Comparison of ENCODE assay signal across 1 cellular context in the genomic region with DNA sequence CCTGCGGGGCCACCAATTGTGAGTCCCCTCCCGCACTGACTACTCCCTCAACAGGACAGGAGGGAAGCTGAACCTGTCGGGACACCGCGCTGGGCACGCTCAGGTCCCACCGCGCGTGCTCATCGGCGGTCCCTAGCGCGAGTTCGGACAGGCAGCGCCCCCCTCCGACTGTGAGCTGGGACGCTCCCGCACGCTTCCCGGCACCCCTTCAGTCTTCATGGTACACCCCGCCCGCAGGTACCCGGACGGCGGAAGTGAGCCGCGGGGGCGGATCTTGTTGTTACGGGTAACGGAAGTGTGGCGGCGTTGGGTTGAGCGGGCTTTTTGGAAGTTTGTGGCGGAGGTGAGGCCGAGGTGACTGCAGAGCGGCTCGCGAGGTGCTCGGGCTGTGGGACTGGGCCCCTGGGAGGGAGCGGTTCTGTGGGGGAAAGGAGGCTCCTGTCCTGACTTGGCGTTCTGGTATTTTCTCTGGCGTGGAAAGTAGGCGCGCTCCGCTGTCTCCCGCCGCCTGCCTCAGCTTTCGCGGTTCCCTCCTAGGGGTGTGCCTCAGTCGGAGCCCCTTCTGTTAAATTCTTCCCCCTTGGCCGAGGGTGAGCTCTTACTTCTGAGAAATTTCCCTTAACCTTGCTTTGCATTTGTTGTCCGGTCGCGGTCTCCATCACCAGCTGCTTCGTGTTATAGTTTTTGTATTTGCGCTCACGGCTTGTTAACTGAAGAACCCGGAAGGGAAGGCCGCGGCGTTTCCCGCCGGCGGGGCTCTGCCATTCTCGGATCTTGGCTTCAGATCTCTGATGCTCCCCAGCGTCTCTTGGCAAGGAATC.
TF ChIP-seq lines count a peak whose summit lies in the region.

A gene (plus strand): TSS at position 289 of the 821 bp plus-strand sequence. CDS start 3,669 bp downstream, outside the sequence.

TF ChIP-seq in HepG2, 621 proteins besides CTCF, POLR2A, EP300 and RAD21 (continued from another document and continues in another):
- TF ChIP-seq, protein P1, sequence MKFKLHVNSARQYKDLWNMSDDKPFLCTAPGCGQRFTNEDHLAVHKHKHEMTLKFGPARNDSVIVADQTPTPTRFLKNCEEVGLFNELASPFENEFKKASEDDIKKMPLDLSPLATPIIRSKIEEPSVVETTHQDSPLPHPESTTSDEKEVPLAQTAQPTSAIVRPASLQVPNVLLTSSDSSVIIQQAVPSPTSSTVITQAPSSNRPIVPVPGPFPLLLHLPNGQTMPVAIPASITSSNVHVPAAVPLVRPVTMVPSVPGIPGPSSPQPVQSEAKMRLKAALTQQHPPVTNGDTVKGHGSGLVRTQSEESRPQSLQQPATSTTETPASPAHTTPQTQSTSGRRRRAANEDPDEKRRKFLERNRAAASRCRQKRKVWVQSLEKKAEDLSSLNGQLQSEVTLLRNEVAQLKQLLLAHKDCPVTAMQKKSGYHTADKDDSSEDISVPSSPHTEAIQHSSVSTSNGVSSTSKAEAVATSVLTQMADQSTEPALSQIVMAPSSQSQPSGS (CRISPR knock-in tag; IDR thresholded peaks at IDR 0.05) = peak; percentile 42; the same call in 1 of the 2 replicates
- TF ChIP-seq PLRG1 (conservative IDR thresholded peaks at IDR 0.05) = no peak
- peak; percentile 47; the same call in 1 of the 2 replicates for TF ChIP-seq ZNF331 (CRISPR knock-in tag; IDR thresholded peaks at IDR 0.05)
- TF ChIP-seq PAX8 (CRISPR knock-in tag; IDR thresholded peaks at IDR 0.05; ENCODE audit: borderline replicate concordance) = no peak
- TF ChIP-seq, protein P2, sequence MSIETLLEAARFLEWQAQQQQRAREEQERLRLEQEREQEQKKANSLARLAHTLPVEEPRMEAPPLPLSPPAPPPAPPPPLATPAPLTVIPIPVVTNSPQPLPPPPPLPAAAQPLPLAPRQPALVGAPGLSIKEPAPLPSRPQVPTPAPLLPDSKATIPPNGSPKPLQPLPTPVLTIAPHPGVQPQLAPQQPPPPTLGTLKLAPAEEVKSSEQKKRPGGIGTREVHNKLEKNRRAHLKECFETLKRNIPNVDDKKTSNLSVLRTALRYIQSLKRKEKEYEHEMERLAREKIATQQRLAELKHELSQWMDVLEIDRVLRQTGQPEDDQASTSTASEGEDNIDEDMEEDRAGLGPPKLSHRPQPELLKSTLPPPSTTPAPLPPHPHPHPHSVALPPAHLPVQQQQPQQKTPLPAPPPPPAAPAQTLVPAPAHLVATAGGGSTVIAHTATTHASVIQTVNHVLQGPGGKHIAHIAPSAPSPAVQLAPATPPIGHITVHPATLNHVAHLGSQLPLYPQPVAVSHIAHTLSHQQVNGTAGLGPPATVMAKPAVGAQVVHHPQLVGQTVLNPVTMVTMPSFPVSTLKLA (IDR thresholded peaks at IDR 0.05) = peak; percentile 64
- TF ChIP-seq SALL2 (CRISPR knock-in tag; IDR thresholded peaks at IDR 0.05) = peak; percentile 62; the same call in 1 of the 2 replicates
- TF ChIP-seq MXD4 (CRISPR knock-in tag; IDR thresholded peaks at IDR 0.05) = peak; percentile 84
- 0 out of 2 replicates have a peak, but pooled peaks have one; percentile 24 for TF ChIP-seq KLF6 (CRISPR knock-in tag; IDR thresholded peaks at IDR 0.05)
- TF ChIP-seq, protein P3, sequence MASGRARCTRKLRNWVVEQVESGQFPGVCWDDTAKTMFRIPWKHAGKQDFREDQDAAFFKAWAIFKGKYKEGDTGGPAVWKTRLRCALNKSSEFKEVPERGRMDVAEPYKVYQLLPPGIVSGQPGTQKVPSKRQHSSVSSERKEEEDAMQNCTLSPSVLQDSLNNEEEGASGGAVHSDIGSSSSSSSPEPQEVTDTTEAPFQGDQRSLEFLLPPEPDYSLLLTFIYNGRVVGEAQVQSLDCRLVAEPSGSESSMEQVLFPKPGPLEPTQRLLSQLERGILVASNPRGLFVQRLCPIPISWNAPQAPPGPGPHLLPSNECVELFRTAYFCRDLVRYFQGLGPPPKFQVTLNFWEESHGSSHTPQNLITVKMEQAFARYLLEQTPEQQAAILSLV (CRISPR knock-in tag; IDR thresholded peaks at IDR 0.05; ENCODE audit: borderline replicate concordance) = peak; percentile 81; the same call in 1 of the 2 replicates
- peak; percentile 32; the same call in 1 of the 2 replicates for TF ChIP-seq CREB1 (IDR thresholded peaks at IDR 0.05)
- peak; percentile 73 for TF ChIP-seq CREB1 (CRISPR knock-in tag; IDR thresholded peaks at IDR 0.05)
- TF ChIP-seq, protein P4, sequence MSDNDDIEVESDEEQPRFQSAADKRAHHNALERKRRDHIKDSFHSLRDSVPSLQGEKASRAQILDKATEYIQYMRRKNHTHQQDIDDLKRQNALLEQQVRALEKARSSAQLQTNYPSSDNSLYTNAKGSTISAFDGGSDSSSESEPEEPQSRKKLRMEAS (IDR thresholded peaks at IDR 0.05) = peak; percentile 93
- TF ChIP-seq, protein P5, sequence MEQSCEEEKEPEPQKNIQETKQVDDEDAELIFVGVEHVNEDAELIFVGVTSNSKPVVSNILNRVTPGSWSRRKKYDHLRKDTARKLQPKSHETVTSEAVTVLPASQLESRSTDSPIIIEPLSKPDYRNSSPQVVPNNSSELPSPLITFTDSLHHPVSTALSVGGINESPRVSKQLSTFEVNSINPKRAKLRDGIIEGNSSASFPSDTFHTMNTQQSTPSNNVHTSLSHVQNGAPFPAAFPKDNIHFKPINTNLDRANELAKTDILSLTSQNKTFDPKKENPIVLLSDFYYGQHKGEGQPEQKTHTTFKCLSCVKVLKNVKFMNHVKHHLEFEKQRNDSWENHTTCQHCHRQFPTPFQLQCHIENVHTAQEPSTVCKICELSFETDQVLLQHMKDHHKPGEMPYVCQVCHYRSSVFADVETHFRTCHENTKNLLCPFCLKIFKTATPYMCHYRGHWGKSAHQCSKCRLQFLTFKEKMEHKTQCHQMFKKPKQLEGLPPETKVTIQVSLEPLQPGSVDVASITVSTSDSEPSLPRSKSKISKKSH (CRISPR knock-in tag; IDR thresholded peaks at IDR 0.05; ENCODE audit: borderline replicate concordance) = peak; percentile 59; the same call in 1 of the 2 replicates
- TF ChIP-seq, protein P6, sequence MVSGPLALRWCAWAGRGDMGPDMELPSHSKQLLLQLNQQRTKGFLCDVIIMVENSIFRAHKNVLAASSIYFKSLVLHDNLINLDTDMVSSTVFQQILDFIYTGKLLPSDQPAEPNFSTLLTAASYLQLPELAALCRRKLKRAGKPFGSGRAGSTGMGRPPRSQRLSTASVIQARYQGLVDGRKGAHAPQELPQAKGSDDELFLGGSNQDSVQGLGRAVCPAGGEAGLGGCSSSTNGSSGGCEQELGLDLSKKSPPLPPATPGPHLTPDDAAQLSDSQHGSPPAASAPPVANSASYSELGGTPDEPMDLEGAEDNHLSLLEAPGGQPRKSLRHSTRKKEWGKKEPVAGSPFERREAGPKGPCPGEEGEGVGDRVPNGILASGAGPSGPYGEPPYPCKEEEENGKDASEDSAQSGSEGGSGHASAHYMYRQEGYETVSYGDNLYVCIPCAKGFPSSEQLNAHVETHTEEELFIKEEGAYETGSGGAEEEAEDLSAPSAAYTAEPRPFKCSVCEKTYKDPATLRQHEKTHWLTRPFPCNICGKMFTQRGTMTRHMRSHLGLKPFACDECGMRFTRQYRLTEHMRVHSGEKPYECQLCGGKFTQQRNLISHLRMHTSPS (CRISPR knock-in tag; IDR thresholded peaks at IDR 0.05; ENCODE audit: low read depth) = peak; percentile 74; the same call in 1 of the 2 replicates
- TF ChIP-seq ZNF180 (CRISPR knock-in tag; IDR thresholded peaks at IDR 0.05; ENCODE audit: borderline replicate concordance, low read depth) = no peak
- peak; percentile 97 for TF ChIP-seq MXI1 (IDR thresholded peaks at IDR 0.05; ENCODE audit: borderline replicate concordance, low read depth, low read length)
- no peak for TF ChIP-seq ZNF20 (CRISPR knock-in tag; IDR thresholded peaks at IDR 0.05)
- TF ChIP-seq, protein P7, sequence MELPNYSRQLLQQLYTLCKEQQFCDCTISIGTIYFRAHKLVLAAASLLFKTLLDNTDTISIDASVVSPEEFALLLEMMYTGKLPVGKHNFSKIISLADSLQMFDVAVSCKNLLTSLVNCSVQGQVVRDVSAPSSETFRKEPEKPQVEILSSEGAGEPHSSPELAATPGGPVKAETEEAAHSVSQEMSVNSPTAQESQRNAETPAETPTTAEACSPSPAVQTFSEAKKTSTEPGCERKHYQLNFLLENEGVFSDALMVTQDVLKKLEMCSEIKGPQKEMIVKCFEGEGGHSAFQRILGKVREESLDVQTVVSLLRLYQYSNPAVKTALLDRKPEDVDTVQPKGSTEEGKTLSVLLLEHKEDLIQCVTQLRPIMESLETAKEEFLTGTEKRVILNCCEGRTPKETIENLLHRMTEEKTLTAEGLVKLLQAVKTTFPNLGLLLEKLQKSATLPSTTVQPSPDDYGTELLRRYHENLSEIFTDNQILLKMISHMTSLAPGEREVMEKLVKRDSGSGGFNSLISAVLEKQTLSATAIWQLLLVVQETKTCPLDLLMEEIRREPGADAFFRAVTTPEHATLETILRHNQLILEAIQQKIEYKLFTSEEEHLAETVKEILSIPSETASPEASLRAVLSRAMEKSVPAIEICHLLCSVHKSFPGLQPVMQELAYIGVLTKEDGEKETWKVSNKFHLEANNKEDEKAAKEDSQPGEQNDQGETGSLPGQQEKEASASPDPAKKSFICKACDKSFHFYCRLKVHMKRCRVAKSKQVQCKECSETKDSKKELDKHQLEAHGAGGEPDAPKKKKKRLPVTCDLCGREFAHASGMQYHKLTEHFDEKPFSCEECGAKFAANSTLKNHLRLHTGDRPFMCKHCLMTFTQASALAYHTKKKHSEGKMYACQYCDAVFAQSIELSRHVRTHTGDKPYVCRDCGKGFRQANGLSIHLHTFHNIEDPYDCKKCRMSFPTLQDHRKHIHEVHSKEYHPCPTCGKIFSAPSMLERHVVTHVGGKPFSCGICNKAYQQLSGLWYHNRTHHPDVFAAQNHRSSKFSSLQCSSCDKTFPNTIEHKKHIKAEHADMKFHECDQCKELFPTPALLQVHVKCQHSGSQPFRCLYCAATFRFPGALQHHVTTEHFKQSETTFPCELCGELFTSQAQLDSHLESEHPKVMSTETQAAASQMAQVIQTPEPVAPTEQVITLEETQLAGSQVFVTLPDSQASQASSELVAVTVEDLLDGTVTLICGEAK (IDR thresholded peaks at IDR 0.05) = peak; percentile 76
- TF ChIP-seq, protein P7 (CRISPR knock-in tag; IDR thresholded peaks at IDR 0.05) = 0 out of 2 replicates have a peak, but pooled peaks have one; percentile 8
- TF ChIP-seq ZNF678 (CRISPR knock-in tag; IDR thresholded peaks at IDR 0.05) = no peak
- peak; percentile 89 for TF ChIP-seq ZNF878 (CRISPR knock-in tag; IDR thresholded peaks at IDR 0.05)
- 0 out of 2 replicates have a peak, but pooled peaks have one; percentile 59 for TF ChIP-seq ZNF335 (CRISPR knock-in tag; IDR thresholded peaks at IDR 0.05)
- peak; percentile 41; the same call in 1 of the 2 replicates for TF ChIP-seq ZNF83 (CRISPR knock-in tag; IDR thresholded peaks at IDR 0.05; ENCODE audit: borderline replicate concordance)
- peak; percentile 86 for TF ChIP-seq POGZ (CRISPR knock-in tag; IDR thresholded peaks at IDR 0.05)
- TF ChIP-seq PHF21A (CRISPR knock-in tag; IDR thresholded peaks at IDR 0.05) = peak; percentile 72; the same call in 1 of the 2 replicates
- no peak for TF ChIP-seq ZNF510 (CRISPR knock-in tag; IDR thresholded peaks at IDR 0.05; ENCODE audit: low read depth)
- TF ChIP-seq ATM (IDR thresholded peaks at IDR 0.05; ENCODE audit: borderline replicate concordance) = no peak
- no peak for TF ChIP-seq SNRNP70 (IDR thresholded peaks at IDR 0.05; ENCODE audit: low read depth, low read length)
- TF ChIP-seq, protein P8, sequence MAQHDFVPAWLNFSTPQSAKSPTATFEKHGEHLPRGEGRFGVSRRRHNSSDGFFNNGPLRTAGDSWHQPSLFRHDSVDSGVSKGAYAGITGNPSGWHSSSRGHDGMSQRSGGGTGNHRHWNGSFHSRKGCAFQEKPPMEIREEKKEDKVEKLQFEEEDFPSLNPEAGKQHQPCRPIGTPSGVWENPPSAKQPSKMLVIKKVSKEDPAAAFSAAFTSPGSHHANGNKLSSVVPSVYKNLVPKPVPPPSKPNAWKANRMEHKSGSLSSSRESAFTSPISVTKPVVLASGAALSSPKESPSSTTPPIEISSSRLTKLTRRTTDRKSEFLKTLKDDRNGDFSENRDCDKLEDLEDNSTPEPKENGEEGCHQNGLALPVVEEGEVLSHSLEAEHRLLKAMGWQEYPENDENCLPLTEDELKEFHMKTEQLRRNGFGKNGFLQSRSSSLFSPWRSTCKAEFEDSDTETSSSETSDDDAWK (CRISPR knock-in tag; IDR thresholded peaks at IDR 0.05) = no peak
- TF ChIP-seq ZNF468 (CRISPR knock-in tag; IDR thresholded peaks at IDR 0.05) = no peak
- peak; percentile 45; the same call in 1 of the 2 replicates for TF ChIP-seq CREM (IDR thresholded peaks at IDR 0.05)
- TF ChIP-seq CREM (CRISPR knock-in tag; IDR thresholded peaks at IDR 0.05) = no peak
- TF ChIP-seq ZBTB42 (CRISPR knock-in tag; IDR thresholded peaks at IDR 0.05) = no peak
- peak; percentile 64 for TF ChIP-seq MED1 (CRISPR knock-in tag; IDR thresholded peaks at IDR 0.05)
- TF ChIP-seq FOXA1 (IDR thresholded peaks at IDR 0.05) = no peak
- TF ChIP-seq FOXA1 (CRISPR knock-in tag; IDR thresholded peaks at IDR 0.05) = 0 out of 2 replicates have a peak, but pooled peaks have one; percentile 32
